8 cellular contexts compared by ENCODE assay signal in the genomic region with DNA sequence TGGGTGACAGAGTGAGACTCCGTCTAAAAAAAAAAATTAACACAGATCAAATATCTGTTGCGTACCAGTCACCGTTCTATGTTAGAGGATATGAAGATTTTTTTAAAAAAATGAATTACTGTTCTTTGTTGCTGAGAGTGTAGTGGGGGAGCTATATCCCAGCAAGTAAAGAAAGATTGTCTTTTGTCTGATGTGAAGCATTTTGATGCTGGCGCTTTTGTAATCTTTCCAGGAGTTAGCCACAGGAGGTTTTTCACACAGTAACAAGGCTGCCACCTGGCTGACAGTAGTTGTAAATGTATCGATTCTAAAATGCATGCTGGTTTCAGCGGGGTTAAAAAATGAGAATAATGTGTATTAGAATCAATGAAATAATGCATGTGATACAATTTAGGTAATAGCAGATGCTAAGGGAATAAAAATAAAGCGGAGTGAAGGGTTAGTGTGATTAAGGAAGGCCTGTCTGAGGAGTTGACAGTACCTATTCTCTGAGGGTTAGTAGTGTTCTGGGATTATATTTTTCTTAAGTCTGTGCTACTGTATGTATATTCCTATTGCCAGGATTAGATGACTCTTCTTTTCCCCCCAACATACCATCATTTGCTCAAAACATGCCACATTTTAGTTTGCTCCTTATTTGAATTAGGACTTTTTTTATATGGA. TPM values are rescaled to one million over a fixed set of nuclear protein-coding genes. Genes with fewer than 3 reads are reported as not detected.
DNase-seq lines count a peak whose midpoint lies in the region; ATAC-seq and TF ChIP-seq lines count a peak whose summit lies in the region.

No MANE protein-coding gene starts in this region.

- peak; percentile 88 for TF ChIP-seq CTCF in VCaP (conservative IDR thresholded peaks at IDR 0.05)
- peak; percentile 44 to 64 (median 56) for TF ChIP-seq CTCF in tibial nerve (IDR thresholded peaks at IDR 0.05)

- DNase-seq in A172 (ENCODE audit: low spot score) (peak; percentile 71), GF-D8 (lab: John Stamatoyannopoulos, UW) (peak; percentile 41), NCI-H2029 (lab: John Stamatoyannopoulos, UW) (peak; percentile 11), dedifferentiated amniotic fluid mesenchymal stem cell (ENCODE audit: extremely low spot score) (peak; percentile 76), middle frontal gyrus (ENCODE audit: extremely low spot score, low spot score) (peak; percentile 55), tibial nerve (ENCODE audit: low spot score in 2 of 2) (peak in 1 of 2 donors; percentile 47)

- 26 to 30% methylated on average over 7 of the region's 7 CpGs for WGBS in tibial nerve, 2 donors

- H3K4me1 ChIP-seq in tibial nerve: peaks cover 0 to 30% (median 5%) of the 10 kb centered on the region in 4 donors

- TF ChIP-seq EP300 in tibial nerve (IDR thresholded peaks at IDR 0.05): no peak

- ATAC-seq in HG02870 (IDR thresholded peaks at IDR 0.05; ENCODE audit: unreplicated experiment): no peak

- H3K27ac ChIP-seq in VCaP (peak overlapping the region; percentile 97), tibial nerve (no peak overlapping the region)

- no peak overlapping the region for H3K4me3 ChIP-seq in tibial nerve

- no peak for TF ChIP-seq POLR2A in tibial nerve (IDR thresholded peaks at IDR 0.05)

- H3K36me3 ChIP-seq in tibial nerve: no peaks in the 10 kb centered on the region

- no peaks in the 10 kb centered on the region for H3K9me3 ChIP-seq in tibial nerve

- no peaks in the 10 kb centered on the region for H3K27me3 ChIP-seq in tibial nerve

RNA-seq across cellular contexts. Expression of a gene that starts 3.4 kb away (rescaled TPM):
- total RNA-seq in A172 (2014; rRNA removed; shearing (Covaris generic)): 135 and 137 TPM in 2 replicates
- 10 to 100 TPM in 3 of 4 donors, 1 to 10 TPM in 1; 5.2 to 18.9 (median 12.0) TPM for total RNA-seq in tibial nerve
